13 cellular contexts compared by ENCODE assay signal in the genomic region with DNA sequence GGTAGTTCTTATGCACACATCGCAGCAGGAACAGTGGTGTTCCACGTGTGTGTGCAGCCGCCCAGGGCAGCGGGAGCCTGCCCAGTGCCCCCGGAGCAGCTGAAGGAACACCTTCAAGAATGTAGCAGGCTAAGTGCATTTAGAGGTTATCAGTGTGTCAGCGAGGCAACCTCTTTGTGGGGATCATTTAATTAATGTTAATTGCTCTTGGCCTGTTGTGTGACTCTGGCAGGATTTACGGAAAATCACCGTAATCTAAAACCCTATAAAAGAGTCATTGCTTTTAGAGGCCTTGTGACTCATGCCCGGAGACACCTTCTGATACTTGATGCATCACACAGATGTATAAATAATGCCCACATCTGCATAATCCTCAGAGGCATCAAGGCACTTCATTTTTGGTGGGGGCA. TPM values are rescaled to one million over a fixed set of nuclear protein-coding genes. Genes with fewer than 3 reads are reported as not detected.
DNase-seq lines count a peak whose midpoint lies in the region; ATAC-seq and TF ChIP-seq lines count a peak whose summit lies in the region.
"Had no signal": no experiment of that assay in that cellular context is flagged by ENCODE, and none has a peak within 500 bp of the region (broad histone marks: within the 10 kb centered on the region; RNA-seq: fewer than 3 reads in every experiment).

No MANE protein-coding gene starts in this region.

- H3K4me3 Mint-ChIP-seq in activated naive CD4-positive, alpha-beta T cell treated with anti-CD3 and anti-CD28 coated beads for 36 hours, result no peak overlapping the region
- no peak overlapping the region for H3K4me3 Mint-ChIP-seq in activated naive CD4-positive, alpha-beta T cell treated with anti-CD3 and anti-CD28 coated beads, Interleukin-2, amount 10 ng/mL, durations not matched to agents 7 days and 5 days
- no peak overlapping the region for H3K4me3 Mint-ChIP-seq in endothelial cell (ENCODE audit: unreplicated experiment)
- H3K4me3 Mint-ChIP-seq: activated T-helper 1 cell treated with anti-CD3 and anti-CD28 coated beads, Interleukin-12 subunit alpha, Interleukin-12 subunit beta, Interleukin-2, Interleukin-4 antibody, amounts not matched to agents 30 ng/mL and 10 ng/mL and 1 ng/mL, durations not matched to agents 14 hours and 24 hours and 36 hours had no signal

- H3K36me3 Mint-ChIP-seq in activated naive CD4-positive, alpha-beta T cell treated with anti-CD3 and anti-CD28 coated beads for 36 hours (ENCODE audit: low read depth), result no peaks in the 10 kb centered on the region
- H3K36me3 Mint-ChIP-seq in activated naive CD4-positive, alpha-beta T cell treated with anti-CD3 and anti-CD28 coated beads, Interleukin-2, amount 10 ng/mL, durations not matched to agents 7 days and 5 days, result no peaks in the 10 kb centered on the region
- no peaks in the 10 kb centered on the region for H3K36me3 Mint-ChIP-seq in endothelial cell (ENCODE audit: low read depth, unreplicated experiment)

- no peak overlapping the region for H3K4me3 ChIP-seq in fibroblast of villous mesenchyme (ENCODE audit: low read depth, low read length)
- H3K4me3 ChIP-seq: dorsolateral prefrontal cortex, uterus had no signal

- no peaks in the 10 kb centered on the region for H3K27me3 Mint-ChIP-seq in activated naive CD4-positive, alpha-beta T cell treated with anti-CD3 and anti-CD28 coated beads for 36 hours (ENCODE audit: low read depth)
- H3K27me3 Mint-ChIP-seq in activated naive CD4-positive, alpha-beta T cell treated with anti-CD3 and anti-CD28 coated beads, Interleukin-2, amount 10 ng/mL, durations not matched to agents 7 days and 5 days, result peaks cover 4% of the 10 kb centered on the region
- peaks cover 6% of the 10 kb centered on the region for H3K27me3 Mint-ChIP-seq in endothelial cell (ENCODE audit: unreplicated experiment)

- ATAC-seq in GM19467 (IDR thresholded peaks at IDR 0.05; ENCODE audit: unreplicated experiment), result no peak

- CTCF ChIA-PET in activated naive CD4-positive, alpha-beta T cell treated with anti-CD3 and anti-CD28 coated beads for 36 hours (lab: Charles Lee), result interaction anchor here (0.8 kb wide), 1 partner anchor 8 kb away, joined by 3 read pairs; no protein-coding TSS in a partner anchor
- CTCF ChIA-PET in activated naive CD4-positive, alpha-beta T cell treated with anti-CD3 and anti-CD28 coated beads, Interleukin-2, amount 10 ng/mL, durations not matched to agents 7 days and 5 days (lab: Charles Lee), result no interaction called here

- DNase-seq in activated naive CD4-positive, alpha-beta T cell treated with anti-CD3 and anti-CD28 coated beads for 36 hours, result peak; percentile 7
- DNase-seq in activated naive CD4-positive, alpha-beta T cell treated with Interleukin-2 at 50 U/mL for 16 hours, result no peak
- peak; percentile 57 for DNase-seq in NCI-H2196 treated with DMSO at 0.1 percent for 48 hours (lab: John Stamatoyannopoulos, UW; ENCODE audit: unreplicated experiment)
- DNase-seq in fibroblast of villous mesenchyme (ENCODE audit: low read depth), result peak; percentile 19
- DNase-seq in stromal cell of bone marrow (ENCODE audit: low read depth), result peak; percentile 13
- no peak for DNase-seq in activated naive CD4-positive, alpha-beta T cell treated with anti-CD3 and anti-CD28 coated beads, Interleukin-2, amount 10 ng/mL, durations not matched to agents 7 days and 5 days
- DNase-seq in endothelial cell (ENCODE audit: low spot score), result no peak
- DNase-seq: dorsolateral prefrontal cortex; midbrain; stimulated activated CD4-positive, alpha-beta T cell treated with anti-CD3 and anti-CD28 coated beads, Interleukin-2, amount 100 ng/mL, for 24 hours; uterus had no signal

- H3K27ac Mint-ChIP-seq in activated naive CD4-positive, alpha-beta T cell treated with anti-CD3 and anti-CD28 coated beads for 36 hours, result no peak overlapping the region
- no peak overlapping the region for H3K27ac Mint-ChIP-seq in activated naive CD4-positive, alpha-beta T cell treated with anti-CD3 and anti-CD28 coated beads, Interleukin-2, amount 10 ng/mL, durations not matched to agents 7 days and 5 days
- H3K27ac Mint-ChIP-seq in endothelial cell (ENCODE audit: unreplicated experiment), result no peak overlapping the region
- H3K27ac Mint-ChIP-seq: activated T-helper 1 cell treated with anti-CD3 and anti-CD28 coated beads, Interleukin-12 subunit alpha, Interleukin-12 subunit beta, Interleukin-2, Interleukin-4 antibody, amounts not matched to agents 30 ng/mL and 10 ng/mL and 1 ng/mL, durations not matched to agents 14 hours and 24 hours and 36 hours had no signal

- no peaks in the 10 kb centered on the region for H3K9me3 Mint-ChIP-seq in activated naive CD4-positive, alpha-beta T cell treated with anti-CD3 and anti-CD28 coated beads for 36 hours
- peaks cover 2% of the 10 kb centered on the region for H3K9me3 Mint-ChIP-seq in activated naive CD4-positive, alpha-beta T cell treated with anti-CD3 and anti-CD28 coated beads, Interleukin-2, amount 10 ng/mL, durations not matched to agents 7 days and 5 days
- H3K9me3 Mint-ChIP-seq in endothelial cell (ENCODE audit: unreplicated experiment), result no peaks in the 10 kb centered on the region
- H3K9me3 Mint-ChIP-seq: activated T-helper 1 cell treated with anti-CD3 and anti-CD28 coated beads, Interleukin-12 subunit alpha, Interleukin-12 subunit beta, Interleukin-2, Interleukin-4 antibody, amounts not matched to agents 30 ng/mL and 10 ng/mL and 1 ng/mL, durations not matched to agents 14 hours and 24 hours and 36 hours had no signal

- TF ChIP-seq CTCF in fibroblast of villous mesenchyme (IDR thresholded peaks at IDR 0.05; ENCODE audit: insufficient read depth, low read depth, low read length) (no peak), endothelial cell (IDR thresholded peaks at IDR 0.05; ENCODE audit: unreplicated experiment) (no peak)

- H3K4me1 Mint-ChIP-seq in activated naive CD4-positive, alpha-beta T cell treated with anti-CD3 and anti-CD28 coated beads for 36 hours (ENCODE audit: low read depth), result no peaks in the 10 kb centered on the region
- peaks cover 5% of the 10 kb centered on the region for H3K4me1 Mint-ChIP-seq in activated naive CD4-positive, alpha-beta T cell treated with anti-CD3 and anti-CD28 coated beads, Interleukin-2, amount 10 ng/mL, durations not matched to agents 7 days and 5 days
- no peaks in the 10 kb centered on the region for H3K4me1 Mint-ChIP-seq in endothelial cell (ENCODE audit: unreplicated experiment)

- intact Hi-C loops in activated naive CD4-positive, alpha-beta T cell treated with anti-CD3 and anti-CD28 coated beads for 36 hours (cut with micrococcal nuclease), result no loop called here

RNA-seq across cellular contexts. Expression of gene GATB, which starts 47.3 kb away (rescaled TPM):
- total RNA-seq in activated naive CD4-positive, alpha-beta T cell treated with anti-CD3 and anti-CD28 coated beads for 36 hours, result 10 to 100 TPM; 15.2 to 22.1 TPM
- total RNA-seq in fibroblast of villous mesenchyme (14.5 and 15.5 TPM in 2 replicates), endothelial cell (ENCODE audit: unreplicated experiment) (16.6 TPM)

Comparison
In these comparisons a context has a peak if more than half of its experiments do, and no peak if none do; other contexts are left out.
1. DNase-seq: peak in activated naive CD4-positive, alpha-beta T cell treated with anti-CD3 and anti-CD28 coated beads for 36 hours (single experiment), NCI-H2196 treated with DMSO at 0.1 percent for 48 hours (single experiment), fibroblast of villous mesenchyme (single experiment) and stromal cell of bone marrow (single experiment); none in activated naive CD4-positive, alpha-beta T cell treated with Interleukin-2 at 50 U/mL for 16 hours (single experiment), activated naive CD4-positive, alpha-beta T cell treated with anti-CD3 and anti-CD28 coated beads, Interleukin-2, amount 10 ng/mL, durations not matched to agents 7 days and 5 days (single experiment) and endothelial cell (single experiment).